Comparison of ENCODE assay signal across 1 cellular context in genomic region chr11:94543695-94544581, GRCh38.
TF ChIP-seq lines count a peak whose summit lies in the region.

Gene FUT4 (plus strand): TSS chr11:94543921. CDS start chr11:94544134, 213 bp downstream.

TF ChIP-seq in K562, 482 proteins besides CTCF, POLR2A, EP300 and RAD21 (continued from another document and continues in another):
- TF ChIP-seq ZBTB33 (CRISPR knock-in tag; IDR thresholded peaks at IDR 0.05): peak; percentile 2; the same call in 1 of the 2 replicates
- TF ChIP-seq MCM5 (IDR thresholded peaks at IDR 0.05; ENCODE audit: low read depth): no peak
- no peak for TF ChIP-seq PREB (CRISPR knock-in tag; IDR thresholded peaks at IDR 0.05)
- peak; percentile 91 to 94 for TF ChIP-seq UBTF (IDR thresholded peaks at IDR 0.05; ENCODE audit: borderline replicate concordance in 1 of 2, low read depth in 2 of 2, low read length in 2 of 2)
- no peak for TF ChIP-seq RBM15 (IDR thresholded peaks at IDR 0.05; ENCODE audit: insufficient read depth, low read length)
- peak; percentile 93 for TF ChIP-seq BHLHE40 (IDR thresholded peaks at IDR 0.05; ENCODE audit: low read length)
- 0 out of 2 replicates have a peak, but pooled peaks have one; percentile 56 for TF ChIP-seq NR3C1 (CRISPR knock-in tag; IDR thresholded peaks at IDR 0.05)
- TF ChIP-seq CHD4 (IDR thresholded peaks at IDR 0.05; ENCODE audit: insufficient read depth, insufficient replicate concordance, low read depth, low read length, poor library complexity, severe bottlenecking): no peak
- peak; percentile 49 for TF ChIP-seq ERF (CRISPR knock-in tag; IDR thresholded peaks at IDR 0.05)
- TF ChIP-seq CC2D1A (IDR thresholded peaks at IDR 0.05): 0 out of 2 replicates have a peak, but pooled peaks have one; percentile 28
- TF ChIP-seq YY1 (IDR thresholded peaks at IDR 0.05; ENCODE audit: borderline replicate concordance in 1 of 3, control insufficient read depth in 1 of 3, extremely low read depth in 1 of 3, insufficient read depth in 3 of 3, insufficient read length in 1 of 3, insufficient replicate concordance in 2 of 3, low read depth in 1 of 3, low read length in 2 of 3): peak in 1 of 3 experiments; percentile 62
- no peak for TF ChIP-seq HMG20B (CRISPR knock-in tag; IDR thresholded peaks at IDR 0.05)
- no peak for TF ChIP-seq ZNF584 (CRISPR knock-in tag; IDR thresholded peaks at IDR 0.05; ENCODE audit: low read depth)
- no peak for TF ChIP-seq PTRF (tag; IDR thresholded peaks at IDR 0.05)
- peak; percentile 76; the same call in 1 of the 2 replicates for TF ChIP-seq NCOA1 (IDR thresholded peaks at IDR 0.05; ENCODE audit: low read depth)
- peak; percentile 3 for TF ChIP-seq CREB1 (IDR thresholded peaks at IDR 0.05)
- TF ChIP-seq CREB1 (CRISPR knock-in tag; IDR thresholded peaks at IDR 0.05): peak; percentile 67; the same call in 1 of the 2 replicates
- peak; percentile 81 for TF ChIP-seq ETV1 (tag; conservative IDR thresholded peaks at IDR 0.05; ENCODE audit: low read depth)
- TF ChIP-seq CCNT2 (IDR thresholded peaks at IDR 0.05; ENCODE audit: borderline replicate concordance, extremely low read depth, insufficient read length, low read depth, low read length): peak; percentile 62
- TF ChIP-seq ELF1 (tag; IDR thresholded peaks at IDR 0.05): peak; percentile 75; the same call in 1 of the 2 replicates
- no peak for TF ChIP-seq ZNF239 (CRISPR knock-in tag; IDR thresholded peaks at IDR 0.05)
- TF ChIP-seq U2AF1 (optimal IDR thresholded peaks at IDR 0.05; ENCODE audit: low read depth, low read length): peak; percentile 61
- TF ChIP-seq ZNF436 (CRISPR knock-in tag; IDR thresholded peaks at IDR 0.05): no peak
- peak; percentile 73; the same call in 1 of the 2 replicates for TF ChIP-seq ZBTB43 (CRISPR knock-in tag; IDR thresholded peaks at IDR 0.05)
- peak; percentile 96 for TF ChIP-seq POLR2G (IDR thresholded peaks at IDR 0.05; ENCODE audit: low read depth, low read length)
- TF ChIP-seq NONO (IDR thresholded peaks at IDR 0.05; ENCODE audit: low read depth in 2 of 2, low read length in 1 of 2): peak; percentile 74 to 85; a peak in 3 of 4 replicates
- TF ChIP-seq ZNF140 (CRISPR knock-in tag; IDR thresholded peaks at IDR 0.05): no peak
- TF ChIP-seq TSC22D4 (tag; IDR thresholded peaks at IDR 0.05): no peak
- peak; percentile 19; the same call in 1 of the 2 replicates for TF ChIP-seq ZBTB7A (IDR thresholded peaks at IDR 0.05; ENCODE audit: borderline replicate concordance, control insufficient read depth, low read depth, low read length)
- no peak for TF ChIP-seq MEIS2 (IDR thresholded peaks at IDR 0.05; ENCODE audit: partially characterized antibody)
- TF ChIP-seq HES1 (IDR thresholded peaks at IDR 0.05; ENCODE audit: low read depth): no peak
- no peak for TF ChIP-seq MCM2 (IDR thresholded peaks at IDR 0.05; ENCODE audit: low read depth)
- TF ChIP-seq GTF2E2 (tag; IDR thresholded peaks at IDR 0.05): peak; percentile 92
- TF ChIP-seq ETV6 (IDR thresholded peaks at IDR 0.05; ENCODE audit: borderline replicate concordance in 1 of 2, low read depth in 2 of 2, low read length in 1 of 2): no peak
- TF ChIP-seq ETV6 (CRISPR knock-in tag; IDR thresholded peaks at IDR 0.05; ENCODE audit: borderline replicate concordance): peak; percentile 21; the same call in 1 of the 2 replicates
- TF ChIP-seq ZNF395 (CRISPR knock-in tag; IDR thresholded peaks at IDR 0.05): peak; percentile 83
- peak; percentile 87 for TF ChIP-seq POLR2B (IDR thresholded peaks at IDR 0.05; ENCODE audit: low read depth, partially characterized antibody)
- TF ChIP-seq KLF16 (IDR thresholded peaks at IDR 0.05): no peak
- TF ChIP-seq FOXK1 (CRISPR knock-in tag; IDR thresholded peaks at IDR 0.05; ENCODE audit: borderline replicate concordance): 0 out of 2 replicates have a peak, but pooled peaks have one; percentile 55
- TF ChIP-seq NRF1 (conservative IDR thresholded peaks at IDR 0.05 in 1 of 2, IDR thresholded peaks at IDR 0.05 in 1 of 2): peak; percentile 80 to 83
- peak; percentile 41; the same call in 1 of the 2 replicates for TF ChIP-seq ZNF282 (CRISPR knock-in tag; IDR thresholded peaks at IDR 0.05)
- peak; percentile 85 for TF ChIP-seq EP400 (IDR thresholded peaks at IDR 0.05)
- TF ChIP-seq HDGF (IDR thresholded peaks at IDR 0.05): no peak
- TF ChIP-seq L3MBTL2 (IDR thresholded peaks at IDR 0.05): peak; percentile 95
- peak in 2 of 3 experiments; percentile 69 to 94; a peak in 4 of 6 replicates for TF ChIP-seq ZBTB11 (CRISPR knock-in tag; IDR thresholded peaks at IDR 0.05)
- no peak for TF ChIP-seq ZNF311 (CRISPR knock-in tag; IDR thresholded peaks at IDR 0.05)
- no peak for TF ChIP-seq STAT5B (CRISPR knock-in tag; IDR thresholded peaks at IDR 0.05)
- TF ChIP-seq HMGXB4 (CRISPR knock-in tag; IDR thresholded peaks at IDR 0.05): peak; percentile 33; the same call in 1 of the 2 replicates
- peak; percentile 86; the same call in 1 of the 2 replicates for TF ChIP-seq ZNF830 (CRISPR knock-in tag; IDR thresholded peaks at IDR 0.05)
- TF ChIP-seq GABPB1 (CRISPR knock-in tag; IDR thresholded peaks at IDR 0.05): peak; percentile 88
- no peak for TF ChIP-seq NR4A1 (CRISPR knock-in tag; IDR thresholded peaks at IDR 0.05)
- TF ChIP-seq NR4A1 (tag; IDR thresholded peaks at IDR 0.05): no peak; the same call in 1 of the 2 replicates
- peak; percentile 87 for TF ChIP-seq NFRKB (IDR thresholded peaks at IDR 0.05; ENCODE audit: low read depth)
- 0 out of 2 replicates have a peak, but pooled peaks have one; percentile 38 for TF ChIP-seq ZSCAN32 (CRISPR knock-in tag; IDR thresholded peaks at IDR 0.05)
- TF ChIP-seq EZH2 (IDR thresholded peaks at IDR 0.05; ENCODE audit: borderline replicate concordance, low read depth, low read length): no peak
- TF ChIP-seq ZNF280A (IDR thresholded peaks at IDR 0.05; ENCODE audit: low read depth, partially characterized antibody): no peak
- peak; percentile 53; the same call in 1 of the 2 replicates for TF ChIP-seq LEF1 (IDR thresholded peaks at IDR 0.05)
